Comparison of ENCODE assay signal across 20 cellular contexts in genomic region chr10:132120734-132121510, GRCh38. TPM values are rescaled to one million over a fixed set of nuclear protein-coding genes. Genes with fewer than 3 reads are reported as not detected.
A peak's percentile ranks its signal among the peaks of the same experiment; 100 is the strongest.
DNase-seq lines count a peak whose midpoint lies in the region; ATAC-seq and TF ChIP-seq lines count a peak whose summit lies in the region.
"Had no signal": no experiment of that assay in that cellular context is flagged by ENCODE, and none has a peak within 500 bp of the region (broad histone marks: within the 10 kb centered on the region; RNA-seq: fewer than 3 reads in every experiment).

No MANE protein-coding gene starts in this region.

- H3K4ac ChIP-seq in neuronal stem cell (ENCODE audit: low read length), result no peak overlapping the region

- H4K8ac ChIP-seq in neuronal stem cell (ENCODE audit: low read depth, low read length), result no peak overlapping the region

- H3K23ac ChIP-seq in neuronal stem cell (ENCODE audit: low read depth, low read length, poor library complexity), result peak overlapping the region; percentile 59

- H3K9me3 ChIP-seq in RWPE2 (ENCODE audit: severe bottlenecking) (no peaks in the 10 kb centered on the region), neuronal stem cell (replicated peaks in 1 of 2; ENCODE audit: control insufficient read depth in 2 of 2, insufficient read depth in 1 of 2, low read depth in 1 of 2, low read length in 2 of 2) (no peaks in the 10 kb centered on the region)
- H3K9me3 ChIP-seq: BE2C had no signal

- in situ Hi-C loops in KBM-7 (cut with MboI; ENCODE audit: low pct_unique_long_range_greater_than_20kb, low sequenced_read_pairs), result no loop called here

- WGBS in neuronal stem cell (ENCODE audit: extremely low coverage in 2 of 2, insufficient read length in 2 of 2, insufficient replicate concordance in 1 of 2), 2 donors, result no CpG with 5 or more reads among the region's 25 CpGs

- H3K4me1 Mint-ChIP-seq in stimulated activated naive CD8-positive, alpha-beta T cell treated with anti-CD3 and anti-CD28 coated beads, Interleukin-15, amount 100 ng/mL, for 72 hours, result no peaks in the 10 kb centered on the region
- H3K4me1 Mint-ChIP-seq in activated CD8-positive, alpha-beta memory T cell treated with anti-CD3 and anti-CD28 coated beads, Interleukin-2, amount 10 ng/mL, durations not matched to agents 7 days and 5 days, result no peaks in the 10 kb centered on the region

- H3K4me3 ChIP-seq in RWPE2 (ENCODE audit: severe bottlenecking) (no peak overlapping the region), neuronal stem cell (ENCODE audit: low read length in 2 of 2) (no peak overlapping the region)
- H3K4me3 ChIP-seq: K562, PC-9 had no signal

- H2BK15ac ChIP-seq in neuronal stem cell (ENCODE audit: low read length), result peak overlapping the region; percentile 34

- no peaks in the 10 kb centered on the region for H3K9me3 Mint-ChIP-seq in stimulated activated naive CD8-positive, alpha-beta T cell treated with anti-CD3 and anti-CD28 coated beads, Interleukin-15, amount 100 ng/mL, for 72 hours
- H3K9me3 Mint-ChIP-seq in activated CD8-positive, alpha-beta memory T cell treated with anti-CD3 and anti-CD28 coated beads, Interleukin-2, amount 10 ng/mL, durations not matched to agents 7 days and 5 days (ENCODE audit: low read depth), result no peaks in the 10 kb centered on the region
- H3K9me3 Mint-ChIP-seq: CD4-positive, alpha-beta T cell had no signal

- peak overlapping the region; percentile 19 for H2AK5ac ChIP-seq in neuronal stem cell (ENCODE audit: low read depth, low read length)

- peak; percentile 33 for ATAC-seq in stimulated activated naive CD8-positive, alpha-beta T cell treated with anti-CD3 and anti-CD28 coated beads, Interleukin-15, amount 100 ng/mL, for 72 hours
- ATAC-seq in stimulated activated naive CD8-positive, alpha-beta T cell treated with anti-CD3 and anti-CD28 coated beads, Interleukin-15, Interleukin-2, amounts not matched to agents 100 U/mL and 50 U/mL, for 24 hours, result no peak
- ATAC-seq in RWPE2 (ENCODE audit: low read depth), result no peak
- ATAC-seq in activated CD8-positive, alpha-beta memory T cell treated with anti-CD3 and anti-CD28 coated beads, Interleukin-2, amount 10 ng/mL, durations not matched to agents 7 days and 5 days, result no peak
- ATAC-seq: K562, SK-N-SH treated with all-trans-retinoic acid at 6 μM for 48 hours had no signal

- no peak for DNase-seq in stimulated activated naive CD8-positive, alpha-beta T cell treated with anti-CD3 and anti-CD28 coated beads, Interleukin-15, amount 100 ng/mL, for 72 hours
- DNase-seq in stimulated activated naive CD8-positive, alpha-beta T cell treated with anti-CD3 and anti-CD28 coated beads, Interleukin-15, Interleukin-2, amounts not matched to agents 100 U/mL and 50 U/mL, for 24 hours, result no peak
- peak; percentile 31 for DNase-seq in RWPE2 (ENCODE audit: low spot score)
- no peak for DNase-seq in neuronal stem cell (ENCODE audit: low spot score)
- DNase-seq in KBM-7, result no peak
- DNase-seq in activated CD8-positive, alpha-beta memory T cell treated with anti-CD3 and anti-CD28 coated beads, Interleukin-2, amount 10 ng/mL, durations not matched to agents 7 days and 5 days, result no peak
- no peak for DNase-seq in NCI-H748 (lab: John Stamatoyannopoulos, UW; ENCODE audit: unreplicated experiment)
- DNase-seq: BE2C; CD4-positive, alpha-beta T cell; COR-L47; DMS79; NCI-H1092 treated with DMSO at 0.1 percent for 48 hours; NCI-H1694 treated with DMSO at 0.1 percent for 48 hours; NCI-H2081 treated with DMSO at 0.1 percent for 48 hours; NCI-H446 treated with DMSO at 0.1 percent for 48 hours; NCI-H526 treated with DMSO at 0.1 percent for 48 hours; PC-9; RPMI8226 had no signal

- no peaks in the 10 kb centered on the region for H3K27me3 Mint-ChIP-seq in stimulated activated naive CD8-positive, alpha-beta T cell treated with anti-CD3 and anti-CD28 coated beads, Interleukin-15, amount 100 ng/mL, for 72 hours
- H3K27me3 Mint-ChIP-seq in activated CD8-positive, alpha-beta memory T cell treated with anti-CD3 and anti-CD28 coated beads, Interleukin-2, amount 10 ng/mL, durations not matched to agents 7 days and 5 days, result peaks cover 2% of the 10 kb centered on the region
- H3K27me3 Mint-ChIP-seq: CD4-positive, alpha-beta T cell had no signal

- H2BK12ac ChIP-seq in neuronal stem cell (ENCODE audit: low read length), result no peak overlapping the region

- H3K9ac ChIP-seq in neuronal stem cell (ENCODE audit: low read depth, low read length, poor library complexity), result no peak overlapping the region

- TF ChIP-seq CTCF in RWPE2 (IDR thresholded peaks at IDR 0.05; ENCODE audit: poor library complexity, severe bottlenecking), result no peak

- H3K27me3 ChIP-seq in RWPE2 (ENCODE audit: insufficient read depth, poor library complexity, severe bottlenecking) (no peaks in the 10 kb centered on the region), neuronal stem cell (ENCODE audit: control insufficient read depth in 3 of 3, insufficient read depth in 3 of 3, low read depth in 1 of 3, low read length in 3 of 3) (peaks cover 0 to 11% (median 3%) of the 10 kb centered on the region in 3 experiments)
- H3K27me3 ChIP-seq: BE2C had no signal

- CTCF ChIA-PET in activated CD8-positive, alpha-beta memory T cell treated with anti-CD3 and anti-CD28 coated beads, Interleukin-2, amount 10 ng/mL, durations not matched to agents 7 days and 5 days (lab: Charles Lee), result no interaction called here

- no peaks in the 10 kb centered on the region for H3K79me1 ChIP-seq in neuronal stem cell (ENCODE audit: low read depth, low read length)

- H3K4me2 ChIP-seq in neuronal stem cell (ENCODE audit: insufficient read depth, low read length, poor library complexity, severe bottlenecking), result no peak overlapping the region
- H3K4me2 ChIP-seq: PC-9 had no signal

- H3K36me3 ChIP-seq in RWPE2 (ENCODE audit: low read depth), result no peaks in the 10 kb centered on the region
- H3K36me3 ChIP-seq in neuronal stem cell (replicated peaks in 1 of 2; ENCODE audit: control insufficient read depth in 2 of 2, insufficient read depth in 2 of 2, low read length in 2 of 2), result no peaks in the 10 kb centered on the region
- H3K36me3 ChIP-seq: BE2C had no signal

- H2BK5ac ChIP-seq in neuronal stem cell (ENCODE audit: low read length), result no peak overlapping the region

- H3K14ac ChIP-seq in neuronal stem cell (ENCODE audit: low read length), result peak overlapping the region; percentile 31

- H2AFZ ChIP-seq in neuronal stem cell (ENCODE audit: low read length), result no peak overlapping the region
- H2AFZ ChIP-seq: PC-9 had no signal

- no peak overlapping the region for H3K27ac Mint-ChIP-seq in stimulated activated naive CD8-positive, alpha-beta T cell treated with anti-CD3 and anti-CD28 coated beads, Interleukin-15, amount 100 ng/mL, for 72 hours
- H3K27ac Mint-ChIP-seq in activated CD8-positive, alpha-beta memory T cell treated with anti-CD3 and anti-CD28 coated beads, Interleukin-2, amount 10 ng/mL, durations not matched to agents 7 days and 5 days, result no peak overlapping the region
- H3K27ac Mint-ChIP-seq: CD4-positive, alpha-beta T cell had no signal

- H3K4me3 Mint-ChIP-seq in stimulated activated naive CD8-positive, alpha-beta T cell treated with anti-CD3 and anti-CD28 coated beads, Interleukin-15, amount 100 ng/mL, for 72 hours, result no peak overlapping the region
- no peak overlapping the region for H3K4me3 Mint-ChIP-seq in activated CD8-positive, alpha-beta memory T cell treated with anti-CD3 and anti-CD28 coated beads, Interleukin-2, amount 10 ng/mL, durations not matched to agents 7 days and 5 days
- H3K4me3 Mint-ChIP-seq: CD4-positive, alpha-beta T cell had no signal

- H3K18ac ChIP-seq in neuronal stem cell (ENCODE audit: low read length), result peak overlapping the region; percentile 77

- H2BK120ac ChIP-seq in neuronal stem cell (ENCODE audit: low read depth, low read length), result peak overlapping the region; percentile 74

- no peaks in the 10 kb centered on the region for H3K36me3 Mint-ChIP-seq in activated CD8-positive, alpha-beta memory T cell treated with anti-CD3 and anti-CD28 coated beads, Interleukin-2, amount 10 ng/mL, durations not matched to agents 7 days and 5 days

- no peak overlapping the region for H3K27ac ChIP-seq in RWPE2 (ENCODE audit: poor library complexity, severe bottlenecking)
- H3K27ac ChIP-seq in neuronal stem cell (replicated peaks; ENCODE audit: low read length), result no peak overlapping the region
- H3K27ac ChIP-seq: PC-9 had no signal

- H3K4me1 ChIP-seq in RWPE2 (ENCODE audit: insufficient read depth, poor library complexity, severe bottlenecking), result no peaks in the 10 kb centered on the region
- peaks cover 0 to 5% of the 10 kb centered on the region in 2 donors for H3K4me1 ChIP-seq in neuronal stem cell (ENCODE audit: control insufficient read depth in 2 of 2, insufficient read depth in 1 of 2, low read depth in 1 of 2, low read length in 2 of 2)
- H3K4me1 ChIP-seq: BE2C had no signal

- H4K91ac ChIP-seq in neuronal stem cell (ENCODE audit: low read depth, low read length, poor library complexity), result no peak overlapping the region

RNA-seq across cellular contexts. Expression of gene JAKMIP3, which starts 55.2 kb away (rescaled TPM):
- polyA plus RNA-seq in neuronal stem cell (2013, experiment 1 of 2), result 0.20 TPM
- polyA plus RNA-seq in neuronal stem cell (2013, experiment 2 of 2), result 0.22 TPM
- under 1 TPM; 0.19 to 0.38 TPM for total RNA-seq in activated CD8-positive, alpha-beta memory T cell treated with anti-CD3 and anti-CD28 coated beads, Interleukin-2, amount 10 ng/mL, durations not matched to agents 7 days and 5 days
- polyA plus RNA-seq: K562 had no signal
